Comparison of ENCODE assay signal across 20 cellular contexts in genomic region chr2:96884299-96885156, GRCh38. TPM values are rescaled to one million over a fixed set of nuclear protein-coding genes. Genes with fewer than 3 reads are reported as not detected.
DNase-seq lines count a peak whose midpoint lies in the region; ATAC-seq and TF ChIP-seq lines count a peak whose summit lies in the region.
"Had no signal": no experiment of that assay in that cellular context is flagged by ENCODE, and none has a peak within 500 bp of the region (broad histone marks: within the 10 kb centered on the region; RNA-seq: fewer than 3 reads in every experiment).

No MANE protein-coding gene starts in this region.

- H3K27ac ChIP-seq in HCT116 (ENCODE audit: low read depth, low read length) (no peak overlapping the region), PC-9 (peak overlapping the region; percentile 62), trophoblast cell (ENCODE audit: low read depth, low read length) (peak overlapping the region; percentile 89)
- H3K27ac ChIP-seq: prostate gland, vagina had no signal

- H3K4me2 ChIP-seq in HCT116 (ENCODE audit: low read length): no peak overlapping the region
- peak overlapping the region; percentile 77 for H3K4me2 ChIP-seq in PC-9
- H3K4me2 ChIP-seq in trophoblast cell (ENCODE audit: low read length): no peak overlapping the region

- WGBS in trophoblast cell (ENCODE audit: extremely low coverage, insufficient coverage, insufficient read length): no CpG with 5 or more reads among the region's 21 CpGs

- DNase-seq in HCT116 (ENCODE audit: low read depth, low spot score) (no peak), PC-9 (peak; percentile 89 to 96), islet precursor cell (peak; percentile 83), trophoblast cell (peak; percentile 95 to 97), NCI-H524 treated with DMSO at 0.1 percent for 48 hours (lab: John Stamatoyannopoulos, UW) (no peak), iPS-NIHi11 (ENCODE audit: low spot score) (no peak)
- DNase-seq: activated CD8-positive, alpha-beta T cell treated with anti-CD3 and anti-CD28 coated beads for 36 hours; activated gamma-delta T cell; CD4-positive, alpha-beta memory T cell; DMS153; GF-D8; HCEC 1CT; left cardiac atrium; mucosa of descending colon; NCI-H1105; RPMI8226; stimulated activated CD4-positive, alpha-beta T cell treated with anti-CD3 and anti-CD28 coated beads, Interleukin-1b, Interleukin-23, amount 100 ng/mL, for 48 hours had no signal

- peak overlapping the region; percentile 95 for H4K91ac ChIP-seq in trophoblast cell (ENCODE audit: low read depth, low read length)

- POLR2A ChIA-PET in HCT116 (lab: Charles Lee) (no interaction called here), PC-9 (lab: Charles Lee; ENCODE audit: unreplicated experiment) (interaction anchor here (0.6 to 1.0 kb wide), 2 partner anchors 9 to 14 kb away, joined by 3 to 11 read pairs; no protein-coding TSS in a partner anchor)

- peak overlapping the region; percentile 63 for H2BK12ac ChIP-seq in trophoblast cell (ENCODE audit: low read length)

- peak overlapping the region; percentile 94 for H2AK5ac ChIP-seq in trophoblast cell (ENCODE audit: low read length)

- H2BK5ac ChIP-seq in trophoblast cell (ENCODE audit: low read depth, low read length, poor library complexity): peak overlapping the region; percentile 73

- TF ChIP-seq CTCF in HCT116 (IDR thresholded peaks at IDR 0.05 in 2 of 3, conservative IDR thresholded peaks at IDR 0.05 in 1 of 3; ENCODE audit: borderline replicate concordance in 1 of 3, insufficient read depth in 1 of 3, low read depth in 2 of 3, low read length in 2 of 3) (no peak), PC-9 (conservative IDR thresholded peaks at IDR 0.05) (no peak)

- H3K4me1 ChIP-seq in HCT116 (ENCODE audit: control insufficient read depth in 1 of 2, insufficient read depth in 2 of 2, low read length in 2 of 2): peaks cover 0 to 8% of the 10 kb centered on the region in 2 experiments; a peak in 1 of 4 replicates
- H3K4me1 ChIP-seq in PC-9 (replicated peaks; ENCODE audit: insufficient read depth): peaks cover 93% of the 10 kb centered on the region
- H3K4me1 ChIP-seq in trophoblast cell (ENCODE audit: control insufficient read depth in 1 of 2, insufficient read depth in 2 of 2, low read length in 2 of 2): peaks cover 85 to 86% of the 10 kb centered on the region in 2 experiments

- RAD21 ChIA-PET in HCT116 (lab: Charles Lee; ENCODE audit: low non-redundant PET in 1 of 2, low total read pairs in 2 of 2, uncharacterized antibody in 2 of 2, unreplicated experiment in 2 of 2): no interaction called here

- peak overlapping the region; percentile 3 for H3K4ac ChIP-seq in trophoblast cell (ENCODE audit: low read depth, low read length)

- BruUV-seq in HCT116 (replicated peaks; lab: Mats Ljungman, UMichigan) (no TSS peak), PC-9 (replicated peaks; lab: Mats Ljungman, UMichigan) (TSS peak; percentile 57)

- H3F3A ChIP-seq in PC-9 (ENCODE audit: insufficient read depth, low read depth): peaks cover 45% of the 10 kb centered on the region

- no peak overlapping the region for H4K12ac ChIP-seq in trophoblast cell (ENCODE audit: low read depth, low read length)

- no peak for TF ChIP-seq POLR2A in HCT116 (IDR thresholded peaks at IDR 0.05; ENCODE audit: borderline replicate concordance, extremely low read depth, insufficient read depth, insufficient read length)

- intact Hi-C loops in HCT116 (cut with micrococcal nuclease) (no loop called here), PC-9 (cut with micrococcal nuclease; ENCODE audit: unreplicated experiment) (loop anchor here (1.0 kb wide), 1 partner anchor 8 kb away; no protein-coding TSS in a partner anchor)

- H3K14ac ChIP-seq in trophoblast cell (ENCODE audit: low read length): peak overlapping the region; percentile 83

- no peak overlapping the region for H2AFZ ChIP-seq in HCT116 (ENCODE audit: low read depth, low read length, poor library complexity, severe bottlenecking)
- no peak overlapping the region for H2AFZ ChIP-seq in PC-9
- peak overlapping the region; percentile 12 for H2AFZ ChIP-seq in trophoblast cell (ENCODE audit: insufficient read depth, low read length, poor library complexity)

- no peak for TF ChIP-seq RAD21 in HCT116 (IDR thresholded peaks at IDR 0.05; ENCODE audit: low read depth)

- H3K36me3 ChIP-seq in HCT116 (ENCODE audit: control insufficient read depth in 1 of 2, insufficient read depth in 2 of 2, low read length in 2 of 2) (no peaks in the 10 kb centered on the region), PC-9 (ENCODE audit: low read depth) (no peaks in the 10 kb centered on the region), trophoblast cell (ENCODE audit: control insufficient read depth in 1 of 2, insufficient read depth in 2 of 2, low read length in 2 of 2) (no peaks in the 10 kb centered on the region)
- H3K36me3 ChIP-seq: prostate gland, vagina had no signal

- 0 out of 2 replicates have a peak, but pooled peaks have one; percentile 46 for ATAC-seq in HCT116
- ATAC-seq in GM21529 (IDR thresholded peaks at IDR 0.05; ENCODE audit: unreplicated experiment): no peak
- ATAC-seq: activated CD8-positive, alpha-beta T cell treated with anti-CD3 and anti-CD28 coated beads for 36 hours; left cardiac atrium; mucosa of descending colon had no signal

- H2BK120ac ChIP-seq in trophoblast cell (ENCODE audit: insufficient read depth, low read length, poor library complexity): peak overlapping the region; percentile 97

- no peak overlapping the region for H3K23ac ChIP-seq in trophoblast cell (ENCODE audit: low read length)

- H3K79me2 ChIP-seq in HCT116 (ENCODE audit: insufficient read depth, low read length) (no peaks in the 10 kb centered on the region), PC-9 (ENCODE audit: low read depth) (no peaks in the 10 kb centered on the region), trophoblast cell (ENCODE audit: control insufficient read depth, insufficient read depth, low read length, poor library complexity) (peaks cover 37% of the 10 kb centered on the region)

- H4K20me1 ChIP-seq in HCT116 (ENCODE audit: insufficient read depth): no peaks in the 10 kb centered on the region
- H4K20me1 ChIP-seq in PC-9 (ENCODE audit: insufficient read depth): no peaks in the 10 kb centered on the region

- no peaks in the 10 kb centered on the region for H3K9me3 ChIP-seq in HCT116 (ENCODE audit: control insufficient read depth in 1 of 2, insufficient read depth in 1 of 2, low read depth in 1 of 2, low read length in 2 of 2)
- no peaks in the 10 kb centered on the region for H3K9me3 ChIP-seq in PC-9 (ENCODE audit: insufficient read depth, low read depth)
- H3K9me3 ChIP-seq in trophoblast cell (ENCODE audit: insufficient read depth, low read depth, low read length): peaks cover 2% of the 10 kb centered on the region
- H3K9me3 ChIP-seq: mucosa of descending colon, prostate gland, vagina had no signal

- CTCF ChIA-PET in HCT116 (lab: Charles Lee) (interaction anchor here (0.6 kb wide), 1 partner anchor 32 kb away, joined by 4 read pairs; no protein-coding TSS in a partner anchor), PC-9 (lab: Charles Lee) (interaction anchor here (0.5 to 1.2 kb wide), 3 partner anchors 10 to 67 kb away, joined by 3 to 7 read pairs (median 3); no protein-coding TSS in a partner anchor)

- H3K4me3 ChIP-seq in HCT116 (replicated peaks in 1 of 2; ENCODE audit: low read depth in 1 of 2, low read length in 2 of 2): no peak overlapping the region
- no peak overlapping the region for H3K4me3 ChIP-seq in PC-9
- no peak overlapping the region for H3K4me3 ChIP-seq in trophoblast cell (ENCODE audit: low read depth, low read length)
- H3K4me3 ChIP-seq: mucosa of descending colon, prostate gland, vagina had no signal

- no peaks in the 10 kb centered on the region for H3K9me2 ChIP-seq in HCT116 (ENCODE audit: insufficient read depth)
- no peaks in the 10 kb centered on the region for H3K9me2 ChIP-seq in PC-9 (ENCODE audit: insufficient read depth)

- H3K18ac ChIP-seq in trophoblast cell (ENCODE audit: low read length): peak overlapping the region; percentile 84

- H3K79me1 ChIP-seq in trophoblast cell (ENCODE audit: low read length): peaks cover 80% of the 10 kb centered on the region

- H3K27me3 ChIP-seq in HCT116 (ENCODE audit: insufficient read depth, low read length) (no peaks in the 10 kb centered on the region), PC-9 (ENCODE audit: insufficient read depth, low read depth) (no peaks in the 10 kb centered on the region), trophoblast cell (ENCODE audit: insufficient read depth, low read length) (no peaks in the 10 kb centered on the region)
- H3K27me3 ChIP-seq: vagina had no signal

- H3K9ac ChIP-seq in HCT116 (ENCODE audit: low read length): no peak overlapping the region
- H3K9ac ChIP-seq in trophoblast cell (ENCODE audit: low read length): no peak overlapping the region

- peak overlapping the region; percentile 85 for H4K8ac ChIP-seq in trophoblast cell (ENCODE audit: low read depth, low read length)

TF ChIP-seq in HCT116, 20 proteins besides CTCF, POLR2A, EP300 and RAD21:
- no peak for TF ChIP-seq SIN3A (IDR thresholded peaks at IDR 0.05; ENCODE audit: low read depth)
- TF ChIP-seq CEBPB (IDR thresholded peaks at IDR 0.05; ENCODE audit: low read depth): no peak

RNA-seq across cellular contexts. Expression of gene SEMA4C, which starts 14.6 kb away (rescaled TPM):
- total RNA-seq in HCT116 (2021; ENCODE audit: unreplicated experiment) (25.4 TPM), PC-9 (2021) (52.8 and 60.5 TPM in 2 replicates)
- 24.7 and 27.8 TPM in 2 replicates for polyA plus RNA-seq in HCT116 (2012)
- 157 and 161 TPM in 2 replicates for polyA plus RNA-seq in trophoblast cell (2013)

RNA-seq across cellular contexts. Expression of gene ANKRD39, which starts 26.7 kb away (rescaled TPM):
- total RNA-seq in HCT116 (2021; ENCODE audit: unreplicated experiment) (24.2 TPM), PC-9 (2021) (19.0 and 23.2 TPM in 2 replicates)
- 29.8 and 31.9 TPM in 2 replicates for polyA plus RNA-seq in HCT116 (2012)
- polyA plus RNA-seq in trophoblast cell (2013): 32.8 and 33.4 TPM in 2 replicates

RNA-seq across cellular contexts. Expression of gene ANKRD23, which starts 40.7 kb away (rescaled TPM):
- total RNA-seq in HCT116 (2021; ENCODE audit: unreplicated experiment) (1.4 TPM), PC-9 (2021) (6.0 and 8.9 TPM in 2 replicates)
- 1.2 and 1.5 TPM in 2 replicates for polyA plus RNA-seq in HCT116 (2012)
- 4.5 and 4.7 TPM in 2 replicates for polyA plus RNA-seq in trophoblast cell (2013)

Comparison
In these comparisons a context has a peak if more than half of its experiments do, and no peak if none do; other contexts are left out.
1. DNase-seq: peak in PC-9 (2 of 2), islet precursor cell (single experiment) and trophoblast cell (2 of 2); none in HCT116 (single experiment), NCI-H524 treated with DMSO at 0.1 percent for 48 hours (single experiment) and iPS-NIHi11 (single experiment).